8 cellular contexts compared by ENCODE assay signal in genomic region chr1:203860396-203860951, GRCh38. TPM values are rescaled to one million over a fixed set of nuclear protein-coding genes. Genes with fewer than 3 reads are reported as not detected.
A peak's percentile ranks its signal among the peaks of the same experiment; 100 is the strongest.
DNase-seq lines count a peak whose midpoint lies in the region; ATAC-seq and TF ChIP-seq lines count a peak whose summit lies in the region.

No MANE protein-coding gene starts in this region.

- H3K4me3 ChIP-seq in BLaER1 = no peak overlapping the region
- no peak overlapping the region for H3K4me3 ChIP-seq in liver (ENCODE audit: low read depth in 1 of 3, low read length in 3 of 3)
- H3K4me3 ChIP-seq in transverse colon = peak overlapping the region in 3 of 4 donors; percentile 79 to 97 (median 80)

- no peak overlapping the region for H3K9ac ChIP-seq in BLaER1
- peak overlapping the region in 1 of 2 donors; percentile 90 for H3K9ac ChIP-seq in liver (ENCODE audit: low read depth in 1 of 2, low read length in 2 of 2)

- H4K20me1 ChIP-seq in BLaER1 = peaks cover 18% of the 10 kb centered on the region; the same call in 1 of the 2 replicates

- H3K27me3 ChIP-seq in BLaER1 (no peaks in the 10 kb centered on the region), liver (ENCODE audit: control insufficient read depth in 4 of 4, insufficient read depth in 4 of 4, low read length in 3 of 4) (no peaks in the 10 kb centered on the region), transverse colon (no peaks in the 10 kb centered on the region)

- H3K36me3 ChIP-seq in BLaER1 (peaks cover 36% of the 10 kb centered on the region), liver (ENCODE audit: control insufficient read depth in 4 of 4, insufficient read depth in 3 of 4, low read depth in 1 of 4, low read length in 3 of 4) (peaks cover 8 to 23% (median 18%) of the 10 kb centered on the region in 4 donors), transverse colon (peaks cover 0 to 19% (median 7%) of the 10 kb centered on the region in 4 donors)

- no peak for ATAC-seq in GM21786 (IDR thresholded peaks at IDR 0.05; ENCODE audit: unreplicated experiment)

- H3K9me3 ChIP-seq in BLaER1 (no peaks in the 10 kb centered on the region), liver (ENCODE audit: control insufficient read depth in 4 of 4, low read length in 3 of 4) (no peaks in the 10 kb centered on the region), transverse colon (no peaks in the 10 kb centered on the region)

- peak overlapping the region; percentile 46; the same call in 1 of the 2 replicates for H3K4me2 ChIP-seq in BLaER1

- TF ChIP-seq CTCF in liver (IDR thresholded peaks at IDR 0.05; ENCODE audit: low read depth, low read length, missing input control) = no peak
- no peak for TF ChIP-seq CTCF in transverse colon (IDR thresholded peaks at IDR 0.05)

- H3K4me1 ChIP-seq in BLaER1 (peaks cover 13% of the 10 kb centered on the region), liver (ENCODE audit: control insufficient read depth in 4 of 4, insufficient read depth in 4 of 4, low read length in 3 of 4) (peaks cover 5 to 18% (median 17%) of the 10 kb centered on the region in 4 donors), transverse colon (peaks cover 13 to 27% (median 17%) of the 10 kb centered on the region in 4 donors)

- intact Hi-C loops in transverse colon (cut with DNase I; ENCODE audit: low total_unique reads) = loop anchor here (2.0 kb wide), 1 partner anchor 270 kb away; no protein-coding TSS in a partner anchor

- in situ Hi-C loops in transverse colon (cut with MboI; ENCODE audit: low pct_ligation_motif_present in 1 of 4, low pct_unique_long_range_greater_than_20kb in 1 of 4, low sequenced_read_pairs in 3 of 4) = loop anchor here in 3 of 4 donors (5.0 to 25.0 kb wide), 2 partner anchors 267 to 502 kb away; partner anchors contain the start of gene PLEKHA6 (in 3 of the 3)

- peak; percentile 71 for TF ChIP-seq POLR2A in transverse colon (IDR thresholded peaks at IDR 0.05)

- WGBS in liver = 39% methylated on average over 13 of the region's 13 CpGs
- WGBS in transverse colon (ENCODE audit: low coverage in 1 of 2), 2 donors = 16 to 48% methylated on average over 9 to 13 of the region's 13 CpGs

- peak; percentile 12 for DNase-seq in HT1080 (ENCODE audit: low read depth)
- peak; percentile 28 for DNase-seq in amniotic epithelial cell (ENCODE audit: low read depth)
- peak; percentile 62 for DNase-seq in transverse colon
- no peak for DNase-seq in AML-193 (lab: John Stamatoyannopoulos, UW)
- DNase-seq in GM19240 (ENCODE audit: insufficient read length, low spot score) = no peak

- no peak for TF ChIP-seq EP300 in transverse colon (IDR thresholded peaks at IDR 0.05; ENCODE audit: low read depth)

- peak in 1 of 2 donors; percentile 11 for TF ChIP-seq RAD21 in liver (IDR thresholded peaks at IDR 0.05)

- no peak overlapping the region; the same call in 1 of the 2 replicates for H3K27ac ChIP-seq in BLaER1
- H3K27ac ChIP-seq in liver (ENCODE audit: low read depth in 1 of 2, low read length in 2 of 2) = peak overlapping the region; percentile 59 to 74
- peak overlapping the region; percentile 72 to 89 (median 80) for H3K27ac ChIP-seq in transverse colon

TF ChIP-seq in liver, 16 proteins besides CTCF, POLR2A, EP300 and RAD21:
- TF ChIP-seq NR2F2 (IDR thresholded peaks at IDR 0.05) (no peak), SP1 (IDR thresholded peaks at IDR 0.05) (peak; percentile 94), HNF4G (IDR thresholded peaks at IDR 0.05) (peak; percentile 65), YY1 (IDR thresholded peaks at IDR 0.05) (peak; percentile 41), ZBTB33 (IDR thresholded peaks at IDR 0.05) (peak; percentile 41), GABPA (IDR thresholded peaks at IDR 0.05 in 1 of 2, conservative IDR thresholded peaks at IDR 0.05 in 1 of 2) (peak in 1 of 2 donors; percentile 66), TAF1 (conservative IDR thresholded peaks at IDR 0.05) (no peak), JUND (IDR thresholded peaks at IDR 0.05) (peak in 1 of 2 donors; percentile 59), RXRA (IDR thresholded peaks at IDR 0.05) (peak; percentile 68 to 71), HNF4A (conservative IDR thresholded peaks at IDR 0.05) (peak; percentile 89 to 93), FOXA2 (IDR thresholded peaks at IDR 0.05) (peak; percentile 27), EGR1 (IDR thresholded peaks at IDR 0.05; ENCODE audit: low read depth in 2 of 2) (peak; percentile 50 to 91), FOXA1 (IDR thresholded peaks at IDR 0.05) (no peak), ATF3 (IDR thresholded peaks at IDR 0.05) (peak; percentile 65)
- TF ChIP-seq, protein P1, sequence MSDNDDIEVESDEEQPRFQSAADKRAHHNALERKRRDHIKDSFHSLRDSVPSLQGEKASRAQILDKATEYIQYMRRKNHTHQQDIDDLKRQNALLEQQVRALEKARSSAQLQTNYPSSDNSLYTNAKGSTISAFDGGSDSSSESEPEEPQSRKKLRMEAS (IDR thresholded peaks at IDR 0.05) = peak; percentile 32
- TF ChIP-seq, protein P2, sequence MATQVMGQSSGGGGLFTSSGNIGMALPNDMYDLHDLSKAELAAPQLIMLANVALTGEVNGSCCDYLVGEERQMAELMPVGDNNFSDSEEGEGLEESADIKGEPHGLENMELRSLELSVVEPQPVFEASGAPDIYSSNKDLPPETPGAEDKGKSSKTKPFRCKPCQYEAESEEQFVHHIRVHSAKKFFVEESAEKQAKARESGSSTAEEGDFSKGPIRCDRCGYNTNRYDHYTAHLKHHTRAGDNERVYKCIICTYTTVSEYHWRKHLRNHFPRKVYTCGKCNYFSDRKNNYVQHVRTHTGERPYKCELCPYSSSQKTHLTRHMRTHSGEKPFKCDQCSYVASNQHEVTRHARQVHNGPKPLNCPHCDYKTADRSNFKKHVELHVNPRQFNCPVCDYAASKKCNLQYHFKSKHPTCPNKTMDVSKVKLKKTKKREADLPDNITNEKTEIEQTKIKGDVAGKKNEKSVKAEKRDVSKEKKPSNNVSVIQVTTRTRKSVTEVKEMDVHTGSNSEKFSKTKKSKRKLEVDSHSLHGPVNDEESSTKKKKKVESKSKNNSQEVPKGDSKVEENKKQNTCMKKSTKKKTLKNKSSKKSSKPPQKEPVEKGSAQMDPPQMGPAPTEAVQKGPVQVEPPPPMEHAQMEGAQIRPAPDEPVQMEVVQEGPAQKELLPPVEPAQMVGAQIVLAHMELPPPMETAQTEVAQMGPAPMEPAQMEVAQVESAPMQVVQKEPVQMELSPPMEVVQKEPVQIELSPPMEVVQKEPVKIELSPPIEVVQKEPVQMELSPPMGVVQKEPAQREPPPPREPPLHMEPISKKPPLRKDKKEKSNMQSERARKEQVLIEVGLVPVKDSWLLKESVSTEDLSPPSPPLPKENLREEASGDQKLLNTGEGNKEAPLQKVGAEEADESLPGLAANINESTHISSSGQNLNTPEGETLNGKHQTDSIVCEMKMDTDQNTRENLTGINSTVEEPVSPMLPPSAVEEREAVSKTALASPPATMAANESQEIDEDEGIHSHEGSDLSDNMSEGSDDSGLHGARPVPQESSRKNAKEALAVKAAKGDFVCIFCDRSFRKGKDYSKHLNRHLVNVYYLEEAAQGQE (IDR thresholded peaks at IDR 0.05) = no peak

RNA-seq across cellular contexts. Expression of gene SNRPE, which starts 0.9 kb away (rescaled TPM):
- 176 and 179 TPM in 2 replicates for total RNA-seq in HT1080 (2014; rRNA removed; shearing (Covaris generic))
- 146 and 541 TPM in 2 replicates for polyA plus RNA-seq in HT1080 (2015; cell fraction: cytosol; rRNA removed)
- polyA plus RNA-seq in HT1080 (2015; cell fraction: nucleus; rRNA removed) = 96.6 and 104 TPM in 2 replicates
- total RNA-seq in liver (10 to 100 TPM; 12.9 to 28.5 TPM), transverse colon (10 to 100 TPM in 2 of 4 donors, 1 to 10 TPM in 1, not detected in 1; 3.0 to 30.2 (median 24.0) TPM)
- 100 to 1,000 TPM in 1 of 2 donors, 10 to 100 TPM in 1; 44.2 to 128 TPM for polyA plus RNA-seq in liver

Comparison
In these comparisons a context has a peak if more than half of its experiments do, and no peak if none do; other contexts are left out.
1. H3K4me3 ChIP-seq: peak in transverse colon (3 of 4); none in BLaER1 (single experiment) and liver (0 of 3).
2. DNase-seq: peak in HT1080 (single experiment), amniotic epithelial cell (single experiment) and transverse colon (single experiment); none in AML-193 (0 of 2) and GM19240 (single experiment).